Comparison of ENCODE assay signal across 1 cellular context in genomic region chr4:56704074-56704473, GRCh38.
TF ChIP-seq lines count a peak whose summit lies in the region.

No MANE protein-coding gene starts in this region.

TF ChIP-seq in GM23338, 12 proteins besides CTCF, POLR2A, EP300 and RAD21 (continued from another document):
- no peak for TF ChIP-seq ZNF462 (CRISPR knock-in tag; IDR thresholded peaks at IDR 0.05)
- no peak for TF ChIP-seq NANOG (IDR thresholded peaks at IDR 0.05; ENCODE audit: borderline replicate concordance)
- no peak for TF ChIP-seq REST (IDR thresholded peaks at IDR 0.05; ENCODE audit: unreplicated experiment)
